ENCODE assay signal across 11 cellular contexts in genomic region chr7:125423444-125424155, GRCh38.
DNase-seq lines count a peak whose midpoint lies in the region; ATAC-seq, FAIRE-seq and TF ChIP-seq lines count a peak whose summit lies in the region.
"Had no signal": no experiment of that assay in that cellular context is flagged by ENCODE, and none has a peak within 500 bp of the region (broad histone marks: within the 10 kb centered on the region; RNA-seq: fewer than 3 reads in every experiment).

No MANE protein-coding gene starts in this region.

- no peaks in the 10 kb centered on the region for H3K4me1 ChIP-seq in keratinocyte (ENCODE audit: control insufficient read depth, extremely low read depth, insufficient read depth, low read length)
- H3K4me1 ChIP-seq in left lung: no peaks in the 10 kb centered on the region
- H3K4me1 ChIP-seq: uterus had no signal

- H3K36me3 Mint-ChIP-seq in activated naive CD8-positive, alpha-beta T cell treated with anti-CD3 and anti-CD28 coated beads, Interleukin-2, amount 50 U/mL, for 24 hours (ENCODE audit: low read depth): no peaks in the 10 kb centered on the region
- H3K36me3 Mint-ChIP-seq: activated naive CD4-positive, alpha-beta T cell treated with anti-CD3 and anti-CD28 coated beads, Interleukin-2, amount 50 U/mL, for 24 hours had no signal

- H3K27ac ChIP-seq in keratinocyte (ENCODE audit: control insufficient read depth, insufficient read depth, low read length): peak overlapping the region; percentile 8
- no peak overlapping the region for H3K27ac ChIP-seq in left lung
- H3K27ac ChIP-seq: uterus had no signal

- H3K36me3 ChIP-seq in keratinocyte (ENCODE audit: control insufficient read depth in 2 of 2, extremely low read depth in 1 of 2, insufficient read depth in 2 of 2, low read length in 2 of 2) (no peaks in the 10 kb centered on the region), left lung (no peaks in the 10 kb centered on the region)
- H3K36me3 ChIP-seq: uterus had no signal

- no peaks in the 10 kb centered on the region for H3K27me3 Mint-ChIP-seq in activated naive CD8-positive, alpha-beta T cell treated with anti-CD3 and anti-CD28 coated beads, Interleukin-2, amount 50 U/mL, for 24 hours
- H3K27me3 Mint-ChIP-seq: activated naive CD4-positive, alpha-beta T cell treated with anti-CD3 and anti-CD28 coated beads, Interleukin-2, amount 50 U/mL, for 24 hours had no signal

- H4K20me1 ChIP-seq in keratinocyte (ENCODE audit: control insufficient read depth, extremely low read depth, insufficient read depth, low read length): no peaks in the 10 kb centered on the region

- no peaks in the 10 kb centered on the region for H3K9me3 ChIP-seq in keratinocyte (ENCODE audit: control insufficient read depth, low read depth, low read length)
- peaks cover 0 to 13% of the 10 kb centered on the region in 2 donors for H3K9me3 ChIP-seq in left lung
- H3K9me3 ChIP-seq: uterus had no signal

- ATAC-seq in HG03565 (IDR thresholded peaks at IDR 0.05; ENCODE audit: unreplicated experiment): peak; percentile 78
- peak; percentile 65 for ATAC-seq in activated naive CD8-positive, alpha-beta T cell treated with anti-CD3 and anti-CD28 coated beads, Interleukin-2, amount 50 U/mL, for 24 hours
- ATAC-seq in HG03469 (IDR thresholded peaks at IDR 0.05; ENCODE audit: unreplicated experiment): no peak
- ATAC-seq in left lung: no peak
- ATAC-seq: HepG2 had no signal

- no peak overlapping the region for H3K4me3 Mint-ChIP-seq in activated naive CD8-positive, alpha-beta T cell treated with anti-CD3 and anti-CD28 coated beads, Interleukin-2, amount 50 U/mL, for 24 hours
- H3K4me3 Mint-ChIP-seq: activated naive CD4-positive, alpha-beta T cell treated with anti-CD3 and anti-CD28 coated beads, Interleukin-2, amount 50 U/mL, for 24 hours; endodermal cell had no signal

- H3K9me3 Mint-ChIP-seq in activated naive CD8-positive, alpha-beta T cell treated with anti-CD3 and anti-CD28 coated beads, Interleukin-2, amount 50 U/mL, for 24 hours: peaks cover 6% of the 10 kb centered on the region

- FAIRE-seq in keratinocyte (lab: Jason Lieb, UNC): no peak
- FAIRE-seq: HepG2 had no signal

- H3K27me3 ChIP-seq in keratinocyte (ENCODE audit: control insufficient read depth, extremely low read depth, insufficient read depth, low read length) (no peaks in the 10 kb centered on the region), left lung (no peaks in the 10 kb centered on the region)
- H3K27me3 ChIP-seq: uterus had no signal

- H3K79me2 ChIP-seq in keratinocyte (ENCODE audit: control insufficient read depth, insufficient read depth, low read length): no peaks in the 10 kb centered on the region

- DNase-seq in GDM1 (lab: John Stamatoyannopoulos, UW) (peak; percentile 10), keratinocyte (ENCODE audit: low read depth, low spot score) (no peak), left lung (no peak), islet precursor cell (no peak)
- no peak for DNase-seq in activated naive CD8-positive, alpha-beta T cell treated with anti-CD3 and anti-CD28 coated beads, Interleukin-2, amount 50 U/mL, for 24 hours
- DNase-seq: endodermal cell, uterus had no signal

- TF ChIP-seq CTCF in keratinocyte (optimal IDR thresholded peaks at IDR 0.05 in 1 of 3, IDR thresholded peaks at IDR 0.05 in 1 of 3, conservative IDR thresholded peaks at IDR 0.05 in 1 of 3; ENCODE audit: extremely low read depth in 1 of 3, insufficient read depth in 2 of 3, low read length in 3 of 3) (no peak), left lung (IDR thresholded peaks at IDR 0.05) (no peak)

- no peak overlapping the region for H2AFZ ChIP-seq in keratinocyte (ENCODE audit: control insufficient read depth, low read length)

- H3K4me3 ChIP-seq in keratinocyte (ENCODE audit: control insufficient read depth in 2 of 3, extremely low read depth in 1 of 3, insufficient read depth in 2 of 3, low read depth in 1 of 3, low read length in 3 of 3): no peak overlapping the region
- H3K4me3 ChIP-seq in left lung: no peak overlapping the region
- H3K4me3 ChIP-seq: uterus had no signal

- no peaks in the 10 kb centered on the region for H3K4me1 Mint-ChIP-seq in activated naive CD8-positive, alpha-beta T cell treated with anti-CD3 and anti-CD28 coated beads, Interleukin-2, amount 50 U/mL, for 24 hours
- H3K4me1 Mint-ChIP-seq: activated naive CD4-positive, alpha-beta T cell treated with anti-CD3 and anti-CD28 coated beads, Interleukin-2, amount 50 U/mL, for 24 hours had no signal

- no peak overlapping the region for H3K4me2 ChIP-seq in keratinocyte (ENCODE audit: control insufficient read depth, extremely low read depth, insufficient read depth, low read depth, low read length)

- dilution Hi-C loops in keratinocyte (cut with MboI; ENCODE audit: extremely low pct_ligation_motif_present, low sequenced_read_pairs): no loop called here

- no peak overlapping the region for H3K9ac ChIP-seq in keratinocyte (ENCODE audit: control insufficient read depth, extremely low read depth, insufficient read depth, low read length)

- intact Hi-C loops in left lung (cut with DNase I): no loop called here

- H3K9me1 ChIP-seq in keratinocyte (ENCODE audit: control insufficient read depth, extremely low read depth, insufficient read depth, low read length): no peaks in the 10 kb centered on the region

- no peak overlapping the region for H3K27ac Mint-ChIP-seq in activated naive CD8-positive, alpha-beta T cell treated with anti-CD3 and anti-CD28 coated beads, Interleukin-2, amount 50 U/mL, for 24 hours
- H3K27ac Mint-ChIP-seq: activated naive CD4-positive, alpha-beta T cell treated with anti-CD3 and anti-CD28 coated beads, Interleukin-2, amount 50 U/mL, for 24 hours; endodermal cell had no signal

Comparison
In these comparisons a context has a peak if more than half of its experiments do, and no peak if none do; other contexts are left out.
1. ATAC-seq: peak in HG03565 (single experiment) and activated naive CD8-positive, alpha-beta T cell treated with anti-CD3 and anti-CD28 coated beads, Interleukin-2, amount 50 U/mL, for 24 hours (single experiment); none in HG03469 (single experiment) and left lung (single experiment).